Comparison of ENCODE assay signal across 20 cellular contexts in genomic region chr1:104718752-104719151, GRCh38.
DNase-seq lines count a peak whose midpoint lies in the region; ATAC-seq, FAIRE-seq and TF ChIP-seq lines count a peak whose summit lies in the region.
"Had no signal": no experiment of that assay in that cellular context is flagged by ENCODE, and none has a peak within 500 bp of the region (broad histone marks: within the 10 kb centered on the region; RNA-seq: fewer than 3 reads in every experiment).

No MANE protein-coding gene starts in this region.

- TF ChIP-seq CTCF in A549 (IDR thresholded peaks at IDR 0.05) (no peak), IMR-90 (conservative IDR thresholded peaks at IDR 0.05; ENCODE audit: low read depth, low read length) (no peak), K562 (IDR thresholded peaks at IDR 0.05 in 2 of 3, conservative IDR thresholded peaks at IDR 0.05 in 1 of 3; ENCODE audit: insufficient read depth in 2 of 3, low read depth in 1 of 3, low read length in 3 of 3) (no peak), smooth muscle cell (IDR thresholded peaks at IDR 0.05; ENCODE audit: borderline replicate concordance, insufficient read depth, poor library complexity, severe bottlenecking) (no peak)

- no peak overlapping the region for H2AK5ac ChIP-seq in IMR-90 (ENCODE audit: low read depth, low read length)

- H3K4me2 ChIP-seq in A549 (no peak overlapping the region), IMR-90 (ENCODE audit: low read depth, low read length) (no peak overlapping the region), K562 (ENCODE audit: insufficient read depth, low read length) (no peak overlapping the region), smooth muscle cell (no peak overlapping the region)
- H3K4me2 ChIP-seq: BLaER1 treated with 17β-estradiol and CSF1 and Interleukin-3, amounts not matched to agents 10 nM and 100 nM had no signal

- H3K4me3 ChIP-seq in A549: no peak overlapping the region
- H3K4me3 ChIP-seq in IMR-90 (ENCODE audit: insufficient read depth, low read depth, low read length): no peak overlapping the region
- no peak overlapping the region for H3K4me3 ChIP-seq in K562
- H3K4me3 ChIP-seq in smooth muscle cell: no peak overlapping the region
- H3K4me3 ChIP-seq: BLaER1 treated with 17β-estradiol and CSF1 and Interleukin-3, amounts not matched to agents 10 nM and 100 nM had no signal

- H4K20me1 ChIP-seq in IMR-90 (ENCODE audit: insufficient read depth, low read length) (no peaks in the 10 kb centered on the region), K562 (replicated peaks; ENCODE audit: control insufficient read depth, insufficient read depth, low read length) (no peaks in the 10 kb centered on the region), smooth muscle cell (ENCODE audit: low read depth) (no peaks in the 10 kb centered on the region)
- H4K20me1 ChIP-seq: BLaER1 treated with 17β-estradiol and CSF1 and Interleukin-3, amounts not matched to agents 10 nM and 100 nM had no signal

- H4K91ac ChIP-seq in IMR-90 (ENCODE audit: insufficient read depth, low read depth, low read length): no peak overlapping the region

- H3K9me3 ChIP-seq in A549 (no peaks in the 10 kb centered on the region), IMR-90 (ENCODE audit: control insufficient read depth, insufficient read depth, low read length) (peaks cover 4% of the 10 kb centered on the region), K562 (replicated peaks; ENCODE audit: control insufficient read depth, insufficient read depth, low read depth, low read length) (no peaks in the 10 kb centered on the region), smooth muscle cell (replicated peaks; ENCODE audit: low read depth) (no peaks in the 10 kb centered on the region)
- H3K9me3 ChIP-seq: BLaER1 treated with 17β-estradiol and CSF1 and Interleukin-3, amounts not matched to agents 10 nM and 100 nM; Caco-2 had no signal

- no peak overlapping the region for H4K8ac ChIP-seq in IMR-90 (ENCODE audit: low read depth in 2 of 2, low read length in 2 of 2)

- DNase-seq in A549 (ENCODE audit: low read depth in 1 of 2, low spot score in 1 of 2): no peak
- no peak for DNase-seq in IMR-90
- no peak for DNase-seq in K562 (ENCODE audit: extremely low read depth in 1 of 4, low spot score in 3 of 4)
- DNase-seq in SHP77 treated with DMSO at 0.1 percent for 48 hours (lab: John Stamatoyannopoulos, UW): no peak
- no peak for DNase-seq in smooth muscle cell (lab: John Stamatoyannopoulos, UW; ENCODE audit: unreplicated experiment)
- no peak for DNase-seq in ureter (ENCODE audit: low spot score)
- DNase-seq: 8988T; AML-193; Caco-2; Calu3; CD4-positive, alpha-beta T cell; CD8-positive, alpha-beta T cell; DMS79 treated with DMSO at 0.1 percent for 48 hours; GF-D8 had no signal

- no peak overlapping the region for H2BK5ac ChIP-seq in IMR-90 (ENCODE audit: low read depth, low read length, poor library complexity, severe bottlenecking)

- POLR2A ChIA-PET in A549 (lab: Yijun Ruan, JAX) (no interaction called here), IMR-90 (lab: Charles Lee; ENCODE audit: unreplicated experiment) (no interaction called here), K562 (lab: Yijun Ruan, JAX) (no interaction called here)

- BruUV-seq in IMR-90 (replicated peaks; lab: Mats Ljungman, UMichigan) (no TSS peak), K562 (replicated peaks; lab: Mats Ljungman, UMichigan) (no TSS peak)

- H3K4ac ChIP-seq in IMR-90 (ENCODE audit: low read depth, low read length): no peak overlapping the region

- no peak overlapping the region for H3K14ac ChIP-seq in IMR-90 (replicated peaks; ENCODE audit: low read depth, low read length)

- dilution Hi-C loops in IMR-90 (cut with HindIII; ENCODE audit: low sequenced_read_pairs, unreplicated experiment): no loop called here

- in situ Hi-C loops in IMR-90 (cut with MboI; ENCODE audit: low sequenced_read_pairs) (no loop called here), K562 (cut with MboI) (no loop called here)

- H3K9me1 ChIP-seq in IMR-90 (ENCODE audit: insufficient read depth, low read length) (no peaks in the 10 kb centered on the region), K562 (ENCODE audit: control insufficient read depth, insufficient read depth, low read length) (no peaks in the 10 kb centered on the region)

- no peak for TF ChIP-seq EP300 in A549 (IDR thresholded peaks at IDR 0.05)
- TF ChIP-seq EP300 in K562 (IDR thresholded peaks at IDR 0.05; ENCODE audit: low read length): no peak

- H3F3A ChIP-seq in smooth muscle cell (ENCODE audit: low read depth): no peaks in the 10 kb centered on the region

- H4K5ac ChIP-seq in IMR-90 (ENCODE audit: low read depth, low read length): no peak overlapping the region

- H2AFZ ChIP-seq in IMR-90 (replicated peaks; ENCODE audit: low read length, poor library complexity) (no peak overlapping the region), K562 (ENCODE audit: low read depth, low read length) (no peak overlapping the region), smooth muscle cell (ENCODE audit: low read depth) (no peak overlapping the region)

- H2BK15ac ChIP-seq in IMR-90 (ENCODE audit: low read depth, low read length): no peak overlapping the region

- H3K27ac ChIP-seq in A549 (no peak overlapping the region), IMR-90 (ENCODE audit: insufficient read depth, low read length) (no peak overlapping the region), K562 (ENCODE audit: extremely low read depth, low read depth, low read length) (no peak overlapping the region), smooth muscle cell (ENCODE audit: low read depth) (no peak overlapping the region)
- H3K27ac ChIP-seq: BLaER1 treated with 17β-estradiol and CSF1 and Interleukin-3, amounts not matched to agents 10 nM and 100 nM; C4-2B had no signal

- H3K79me2 ChIP-seq in K562 (ENCODE audit: control insufficient read depth, insufficient read depth, low read length) (no peaks in the 10 kb centered on the region), smooth muscle cell (ENCODE audit: low read depth) (no peaks in the 10 kb centered on the region)

- intact Hi-C loops in IMR-90 (cut with micrococcal nuclease) (no loop called here), K562 (cut with micrococcal nuclease) (no loop called here)

- no peaks in the 10 kb centered on the region for H3K36me3 ChIP-seq in IMR-90 (ENCODE audit: control insufficient read depth, insufficient read depth, low read length)
- no peaks in the 10 kb centered on the region for H3K36me3 ChIP-seq in K562 (ENCODE audit: control insufficient read depth, insufficient read depth, low read length)
- H3K36me3 ChIP-seq in smooth muscle cell (ENCODE audit: low read depth): no peaks in the 10 kb centered on the region
- H3K36me3 ChIP-seq: BLaER1 treated with 17β-estradiol and CSF1 and Interleukin-3, amounts not matched to agents 10 nM and 100 nM had no signal

- H3K79me1 ChIP-seq in IMR-90 (ENCODE audit: low read depth in 1 of 2, low read length in 2 of 2): no peaks in the 10 kb centered on the region

- CTCF ChIA-PET in A549 (lab: Yijun Ruan, JAX) (no interaction called here), IMR-90 (lab: Yijun Ruan, JAX) (no interaction called here), K562 (lab: Yijun Ruan, JAX; ENCODE audit: low intra/inter-chr PET ratio) (no interaction called here)

- H3K18ac ChIP-seq in IMR-90 (ENCODE audit: low read depth, low read length): no peak overlapping the region

- FAIRE-seq in A549 (lab: Jason Lieb, UNC) (no peak), K562 (lab: Jason Lieb, UNC) (no peak)
- FAIRE-seq: D721Med, G401.6, GM12891, GM19239 had no signal

- H3K23ac ChIP-seq in IMR-90 (ENCODE audit: low read depth, low read length): no peak overlapping the region

- H3K27me3 ChIP-seq in IMR-90 (ENCODE audit: control insufficient read depth, insufficient read depth, low read length) (no peaks in the 10 kb centered on the region), K562 (ENCODE audit: control insufficient read depth in 2 of 2, insufficient read depth in 2 of 2, low read length in 2 of 2) (no peaks in the 10 kb centered on the region), smooth muscle cell (ENCODE audit: low read depth) (no peaks in the 10 kb centered on the region)
- H3K27me3 ChIP-seq: BLaER1 treated with 17β-estradiol and CSF1 and Interleukin-3, amounts not matched to agents 10 nM and 100 nM had no signal

- H3K9ac ChIP-seq in IMR-90 (ENCODE audit: low read depth, low read length) (no peak overlapping the region), K562 (ENCODE audit: insufficient read depth in 1 of 2, low read depth in 2 of 2, low read length in 2 of 2) (no peak overlapping the region), smooth muscle cell (ENCODE audit: low read depth) (no peak overlapping the region)
- H3K9ac ChIP-seq: BLaER1 treated with 17β-estradiol and CSF1 and Interleukin-3, amounts not matched to agents 10 nM and 100 nM had no signal

- TF ChIP-seq POLR2A in A549 (IDR thresholded peaks at IDR 0.05; ENCODE audit: low read length): no peak
- TF ChIP-seq POLR2A in IMR-90 (IDR thresholded peaks at IDR 0.05; ENCODE audit: low read depth, low read length): no peak
- no peak for TF ChIP-seq POLR2A in K562 (conservative IDR thresholded peaks at IDR 0.05)

- no peak overlapping the region for H3K56ac ChIP-seq in IMR-90 (ENCODE audit: extremely low read depth, insufficient read depth, low read length)

- no peak for TF ChIP-seq RAD21 in A549 (conservative IDR thresholded peaks at IDR 0.05 in 1 of 2, IDR thresholded peaks at IDR 0.05 in 1 of 2)
- TF ChIP-seq RAD21 in IMR-90 (IDR thresholded peaks at IDR 0.05; ENCODE audit: low read length): no peak
- no peak for TF ChIP-seq RAD21 in K562 (CRISPR knock-in tag; conservative IDR thresholded peaks at IDR 0.05 in 1 of 2, IDR thresholded peaks at IDR 0.05 in 1 of 2)

- WGBS in A549 (ENCODE audit: missing lambda C conversion rate): 22% methylated on average over 1 of the region's 1 CpG
- no CpG with 5 or more reads among the region's 1 CpG for WGBS in IMR-90 (ENCODE audit: extremely low coverage in 2 of 2, insufficient read length in 1 of 2), 2 experiments
- 0% methylated on average over 1 of the region's 1 CpG for WGBS in K562 (ENCODE audit: insufficient coverage, low coverage, missing lambda C conversion rate)
- WGBS in smooth muscle cell (ENCODE audit: low lambda C conversion rate): 95% methylated on average over 1 of the region's 1 CpG

- H3K4me1 ChIP-seq in A549 (no peaks in the 10 kb centered on the region), IMR-90 (ENCODE audit: control insufficient read depth, insufficient read depth, low read length) (no peaks in the 10 kb centered on the region), K562 (replicated peaks in 1 of 2; ENCODE audit: control insufficient read depth in 2 of 2, insufficient read depth in 2 of 2, low read length in 2 of 2) (no peaks in the 10 kb centered on the region), smooth muscle cell (ENCODE audit: low read depth) (no peaks in the 10 kb centered on the region)
- H3K4me1 ChIP-seq: BLaER1 treated with 17β-estradiol and CSF1 and Interleukin-3, amounts not matched to agents 10 nM and 100 nM; Caco-2 had no signal

- no peak overlapping the region for H2AK9ac ChIP-seq in IMR-90 (replicated peaks; ENCODE audit: low read depth, low read length, poor library complexity)

- H2BK120ac ChIP-seq in IMR-90 (ENCODE audit: low read depth, low read length): no peak overlapping the region

- H2BK20ac ChIP-seq in IMR-90 (ENCODE audit: low read depth, low read length): no peak overlapping the region

- no peak for ATAC-seq in A549
- no peak for ATAC-seq in IMR-90 (ENCODE audit: low read depth)
- no peak for ATAC-seq in K562
- ATAC-seq: CD8-positive, alpha-beta T cell had no signal

Comparison
In these comparisons a context has a peak if more than half of its experiments do, and no peak if none do; other contexts are left out.
1. Of the 35 proteins assayed by ChIP-seq in both K562 and A549: peak only in K562: none; only in A549: MAFK; in both: none; in neither: 34.